ENCODE assay signal across 1 cellular context in genomic region chr3:40340541-40341170, GRCh38.
TF ChIP-seq lines count a peak whose summit lies in the region.

No MANE protein-coding gene starts in this region.

TF ChIP-seq in K562, 482 proteins besides CTCF, POLR2A, EP300 and RAD21:
- TF ChIP-seq CUX1 (CRISPR knock-in tag; IDR thresholded peaks at IDR 0.05) = no peak
- TF ChIP-seq CHD4 (IDR thresholded peaks at IDR 0.05; ENCODE audit: insufficient read depth, insufficient replicate concordance, low read depth, low read length, poor library complexity, severe bottlenecking) = no peak
- TF ChIP-seq BMI1 (IDR thresholded peaks at IDR 0.05; ENCODE audit: low read length) = no peak
- no peak for TF ChIP-seq ELF1 (tag; IDR thresholded peaks at IDR 0.05)
- no peak for TF ChIP-seq PBX2 (CRISPR knock-in tag; IDR thresholded peaks at IDR 0.05; ENCODE audit: low read depth)
- 0 out of 2 replicates have a peak, but pooled peaks have one; percentile 24 for TF ChIP-seq PBX2 (tag; conservative IDR thresholded peaks at IDR 0.05; ENCODE audit: low read depth)
- TF ChIP-seq ZNF407 (IDR thresholded peaks at IDR 0.05; ENCODE audit: low read depth) = no peak
- no peak for TF ChIP-seq MCM5 (IDR thresholded peaks at IDR 0.05; ENCODE audit: low read depth)
- TF ChIP-seq TRIM28 (IDR thresholded peaks at IDR 0.05) = no peak
- TF ChIP-seq ZNF239 (CRISPR knock-in tag; IDR thresholded peaks at IDR 0.05) = no peak
- peak; percentile 67 for TF ChIP-seq MEIS2 (IDR thresholded peaks at IDR 0.05; ENCODE audit: partially characterized antibody)
- no peak for TF ChIP-seq SMARCA4 (IDR thresholded peaks at IDR 0.05)
- TF ChIP-seq ZNF124 (CRISPR knock-in tag; IDR thresholded peaks at IDR 0.05) = no peak
- TF ChIP-seq RBM25 (IDR thresholded peaks at IDR 0.05; ENCODE audit: low read depth, low read length, severe bottlenecking) = no peak
- peak; percentile 58 for TF ChIP-seq PKNOX1 (IDR thresholded peaks at IDR 0.05)
- TF ChIP-seq ZBTB33 (CRISPR knock-in tag; IDR thresholded peaks at IDR 0.05) = no peak
- no peak for TF ChIP-seq VEZF1 (CRISPR knock-in tag; IDR thresholded peaks at IDR 0.05)
- no peak for TF ChIP-seq KAT8 (IDR thresholded peaks at IDR 0.05; ENCODE audit: low read depth)
- TF ChIP-seq CEBPB (tag; IDR thresholded peaks at IDR 0.05) = no peak
- no peak for TF ChIP-seq MCM2 (IDR thresholded peaks at IDR 0.05; ENCODE audit: low read depth)
- no peak for TF ChIP-seq FOXP4 (CRISPR knock-in tag; IDR thresholded peaks at IDR 0.05; ENCODE audit: borderline replicate concordance)
- TF ChIP-seq HLTF (IDR thresholded peaks at IDR 0.05) = no peak
TF ChIP-seq in K562: peak in this region for 3.
